Comparison of ENCODE assay signal across 8 cellular contexts in the genomic region with DNA sequence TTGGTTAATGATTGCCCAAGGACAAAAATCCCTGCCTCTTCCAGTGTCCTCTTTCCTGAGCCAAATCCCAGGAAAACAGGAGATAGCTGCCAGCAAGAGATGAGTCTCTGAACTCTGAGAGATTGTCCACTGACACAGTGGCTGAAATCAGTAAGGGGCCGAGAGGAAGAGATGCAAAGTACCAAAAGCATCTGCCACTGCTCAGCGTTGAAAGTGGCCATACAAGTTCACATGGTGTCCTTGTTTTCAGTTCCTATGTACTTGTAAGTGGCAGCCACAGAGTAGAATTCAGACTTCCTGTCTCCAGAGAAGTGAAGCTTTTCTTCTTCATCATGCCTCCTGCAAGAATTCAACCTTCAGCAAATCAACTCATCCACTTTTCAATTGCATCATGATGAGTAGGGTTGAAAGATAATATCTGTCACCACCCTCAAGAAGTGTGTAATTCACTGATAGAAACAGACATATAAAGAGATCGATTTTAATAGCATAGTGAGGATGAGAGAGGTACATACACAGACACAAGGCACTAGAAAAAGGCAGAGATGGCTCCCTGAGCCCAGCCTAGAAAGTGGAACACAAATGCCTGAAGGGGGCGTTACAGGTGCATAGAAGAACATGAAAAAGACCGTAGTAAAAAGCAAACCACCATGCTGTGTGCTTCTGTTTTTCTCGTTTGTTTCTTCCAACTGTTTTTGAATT.
DNase-seq lines count a peak whose midpoint lies in the region; ATAC-seq, FAIRE-seq and TF ChIP-seq lines count a peak whose summit lies in the region.

No MANE protein-coding gene starts in this region.

- TF ChIP-seq EP300 in SK-N-SH (IDR thresholded peaks at IDR 0.05; ENCODE audit: borderline replicate concordance in 1 of 2, low read depth in 1 of 2, low read length in 1 of 2) = no peak

- no peaks in the 10 kb centered on the region for H3F3A ChIP-seq in SK-N-SH (replicated peaks; ENCODE audit: insufficient read depth)

- CTCF ChIA-PET in SK-N-SH (lab: Yijun Ruan, JAX) = interaction anchor here (1.4 kb wide), 1 partner anchor 24 kb away, joined by 3 read pairs; no protein-coding TSS in a partner anchor

- H3K27me3 Mint-ChIP-seq in activated naive CD8-positive, alpha-beta T cell treated with anti-CD3 and anti-CD28 coated beads for 36 hours = no peaks in the 10 kb centered on the region
- no peaks in the 10 kb centered on the region for H3K27me3 Mint-ChIP-seq in memory B cell

- peak overlapping the region; percentile 90 for H3K27ac Mint-ChIP-seq in activated naive CD8-positive, alpha-beta T cell treated with anti-CD3 and anti-CD28 coated beads for 36 hours
- peak overlapping the region; percentile 91 for H3K27ac Mint-ChIP-seq in memory B cell

- ATAC-seq in GM21528 (IDR thresholded peaks at IDR 0.05; ENCODE audit: low FRiP score, unreplicated experiment) (peak; percentile 78), memory B cell (ENCODE audit: low read depth) (peak; percentile 86)

- H4K20me1 ChIP-seq in SK-N-SH (ENCODE audit: insufficient read depth) = no peaks in the 10 kb centered on the region

- no peak overlapping the region for H3K4me3 ChIP-seq in SK-N-SH (ENCODE audit: low read depth in 2 of 2, low read length in 1 of 2)
- H3K4me3 ChIP-seq in thyroid gland (replicated peaks in 1 of 3) = no peak overlapping the region
- no peak overlapping the region for H3K4me3 ChIP-seq in prostate gland

- peak; percentile 27 for DNase-seq in GM10266 (ENCODE audit: extremely low spot score)
- peak; percentile 20 for DNase-seq in HTR-8/SVneo (ENCODE audit: insufficient read length, low spot score)
- no peak for DNase-seq in SK-N-SH
- DNase-seq in activated naive CD8-positive, alpha-beta T cell treated with anti-CD3 and anti-CD28 coated beads for 36 hours = peak; percentile 62
- peak in 1 of 2 donors; percentile 62 for DNase-seq in memory B cell (ENCODE audit: low spot score in 2 of 2)
- DNase-seq in thyroid gland = peak; percentile 18 to 35
- DNase-seq in prostate gland (ENCODE audit: low spot score) = no peak

- no peak overlapping the region for H3K27ac ChIP-seq in SK-N-SH (ENCODE audit: low read depth in 2 of 2, low read length in 1 of 2)
- H3K27ac ChIP-seq in thyroid gland = no peak overlapping the region
- H3K27ac ChIP-seq in prostate gland = no peak overlapping the region

- no peak for TF ChIP-seq POLR2A in thyroid gland (IDR thresholded peaks at IDR 0.05)
- TF ChIP-seq POLR2A in prostate gland (IDR thresholded peaks at IDR 0.05) = no peak

- peak overlapping the region; percentile 19 for H2AFZ ChIP-seq in SK-N-SH (ENCODE audit: low read depth)

- H3K9me2 ChIP-seq in SK-N-SH = no peaks in the 10 kb centered on the region

- H3K4me2 ChIP-seq in SK-N-SH = no peak overlapping the region

- intact Hi-C loops in thyroid gland (cut with DNase I) (no loop called here), prostate gland (cut with DNase I) (no loop called here)

- H3K4me1 ChIP-seq in SK-N-SH (ENCODE audit: control insufficient read depth in 1 of 2, insufficient read depth in 2 of 2, low read depth in 1 of 2, low read length in 1 of 2) = no peaks in the 10 kb centered on the region
- H3K4me1 ChIP-seq in thyroid gland = no peaks in the 10 kb centered on the region
- no peaks in the 10 kb centered on the region for H3K4me1 ChIP-seq in prostate gland (replicated peaks)

- no peaks in the 10 kb centered on the region for H3K36me3 ChIP-seq in SK-N-SH (replicated peaks in 1 of 2; ENCODE audit: control insufficient read depth in 1 of 2, insufficient read depth in 2 of 2, low read length in 1 of 2)
- H3K36me3 ChIP-seq in thyroid gland = no peaks in the 10 kb centered on the region
- no peaks in the 10 kb centered on the region for H3K36me3 ChIP-seq in prostate gland

- H3K9ac ChIP-seq in SK-N-SH = no peak overlapping the region

- H3K36me3 Mint-ChIP-seq in activated naive CD8-positive, alpha-beta T cell treated with anti-CD3 and anti-CD28 coated beads for 36 hours = peaks cover 35% of the 10 kb centered on the region
- no peaks in the 10 kb centered on the region for H3K36me3 Mint-ChIP-seq in memory B cell

- no peak for FAIRE-seq in HTR-8/SVneo (lab: Jason Lieb, UNC)

- H3K4me1 Mint-ChIP-seq in activated naive CD8-positive, alpha-beta T cell treated with anti-CD3 and anti-CD28 coated beads for 36 hours = peaks cover 61% of the 10 kb centered on the region
- peaks cover 24% of the 10 kb centered on the region for H3K4me1 Mint-ChIP-seq in memory B cell

- H3K9me3 ChIP-seq in SK-N-SH = no peaks in the 10 kb centered on the region
- no peaks in the 10 kb centered on the region for H3K9me3 ChIP-seq in thyroid gland
- no peaks in the 10 kb centered on the region for H3K9me3 ChIP-seq in prostate gland

- H3K9me3 Mint-ChIP-seq in activated naive CD8-positive, alpha-beta T cell treated with anti-CD3 and anti-CD28 coated beads for 36 hours = no peaks in the 10 kb centered on the region
- no peaks in the 10 kb centered on the region for H3K9me3 Mint-ChIP-seq in memory B cell

- peak; percentile 57 for TF ChIP-seq RAD21 in SK-N-SH (IDR thresholded peaks at IDR 0.05; ENCODE audit: low read length)

- peak; percentile 84 for TF ChIP-seq CTCF in GM10266 (IDR thresholded peaks at IDR 0.05; ENCODE audit: control insufficient read depth, insufficient read depth, low read depth, missing control alignments)
- peak; percentile 56 for TF ChIP-seq CTCF in SK-N-SH (IDR thresholded peaks at IDR 0.05)
- peak in 3 of 6 experiments; percentile 9 to 49 (median 48) for TF ChIP-seq CTCF in thyroid gland (IDR thresholded peaks at IDR 0.05)
- TF ChIP-seq CTCF in prostate gland (IDR thresholded peaks at IDR 0.05) = peak in 2 of 4 experiments; percentile 20 to 27

- H3K27me3 ChIP-seq in SK-N-SH (ENCODE audit: insufficient read depth) (no peaks in the 10 kb centered on the region), thyroid gland (no peaks in the 10 kb centered on the region), prostate gland (replicated peaks; ENCODE audit: insufficient read depth) (no peaks in the 10 kb centered on the region)

- 49% methylated on average over 6 of the region's 6 CpGs for WGBS in SK-N-SH (ENCODE audit: low lambda C conversion rate)
- 26 to 28% methylated on average over 6 of the region's 6 CpGs for WGBS in thyroid gland, 2 donors
- 38% methylated on average over 6 of the region's 6 CpGs for WGBS in prostate gland

- POLR2A ChIA-PET in SK-N-SH (lab: Yijun Ruan, JAX) = no interaction called here

- no peaks in the 10 kb centered on the region for H3K79me2 ChIP-seq in SK-N-SH (ENCODE audit: insufficient read depth)

- peak overlapping the region; percentile 78 for H3K4me3 Mint-ChIP-seq in activated naive CD8-positive, alpha-beta T cell treated with anti-CD3 and anti-CD28 coated beads for 36 hours
- H3K4me3 Mint-ChIP-seq in memory B cell = peak overlapping the region; percentile 81

TF ChIP-seq in SK-N-SH, 30 proteins besides CTCF, POLR2A, EP300 and RAD21:
- peak; percentile 29; the same call in 1 of the 2 replicates for TF ChIP-seq SMC3 (IDR thresholded peaks at IDR 0.05; ENCODE audit: low read depth, low read length)
- TF ChIP-seq, protein P1, sequence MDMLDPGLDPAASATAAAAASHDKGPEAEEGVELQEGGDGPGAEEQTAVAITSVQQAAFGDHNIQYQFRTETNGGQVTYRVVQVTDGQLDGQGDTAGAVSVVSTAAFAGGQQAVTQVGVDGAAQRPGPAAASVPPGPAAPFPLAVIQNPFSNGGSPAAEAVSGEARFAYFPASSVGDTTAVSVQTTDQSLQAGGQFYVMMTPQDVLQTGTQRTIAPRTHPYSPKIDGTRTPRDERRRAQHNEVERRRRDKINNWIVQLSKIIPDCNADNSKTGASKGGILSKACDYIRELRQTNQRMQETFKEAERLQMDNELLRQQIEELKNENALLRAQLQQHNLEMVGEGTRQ (IDR thresholded peaks at IDR 0.05; ENCODE audit: borderline replicate concordance, low read depth, low read length) = no peak

Comparison
In these comparisons a context has a peak if more than half of its experiments do, and no peak if none do; other contexts are left out.
1. DNase-seq: peak in GM10266 (single experiment), HTR-8/SVneo (single experiment), activated naive CD8-positive, alpha-beta T cell treated with anti-CD3 and anti-CD28 coated beads for 36 hours (single experiment) and thyroid gland (2 of 2); none in SK-N-SH (single experiment) and prostate gland (single experiment).